ENCODE assay signal across 20 cellular contexts in genomic region chr22:27629908-27630733, GRCh38.
A peak's percentile ranks its signal among the peaks of the same experiment; 100 is the strongest.
DNase-seq lines count a peak whose midpoint lies in the region; ATAC-seq and TF ChIP-seq lines count a peak whose summit lies in the region.
"Had no signal": no experiment of that assay in that cellular context is flagged by ENCODE, and none has a peak within 500 bp of the region (broad histone marks: within the 10 kb centered on the region; RNA-seq: fewer than 3 reads in every experiment).

No MANE protein-coding gene starts in this region.

- H3K79me1 ChIP-seq in trophoblast cell (ENCODE audit: low read length), result no peaks in the 10 kb centered on the region

- H3K79me2 ChIP-seq in trophoblast cell (ENCODE audit: control insufficient read depth, insufficient read depth, low read length, poor library complexity), result no peaks in the 10 kb centered on the region

- H2BK5ac ChIP-seq in trophoblast cell (ENCODE audit: low read depth, low read length, poor library complexity), result no peak overlapping the region

- H3K9ac ChIP-seq in endodermal cell (ENCODE audit: extremely low read depth, low read length, poor library complexity, severe bottlenecking) (no peak overlapping the region), trophoblast cell (ENCODE audit: low read length) (no peak overlapping the region)

- no peak overlapping the region for H3K27ac Mint-ChIP-seq in endodermal cell
- H3K27ac Mint-ChIP-seq in naive thymus-derived CD8-positive, alpha-beta T cell, result no peak overlapping the region
- H3K27ac Mint-ChIP-seq: CD4-positive, CD25-positive, alpha-beta regulatory T cell had no signal

- POLR2A ChIA-PET in naive thymus-derived CD8-positive, alpha-beta T cell (lab: Charles Lee), result no interaction called here

- H3K4ac ChIP-seq in trophoblast cell (ENCODE audit: low read depth, low read length), result no peak overlapping the region

- peaks cover 12% of the 10 kb centered on the region for H3K4me1 Mint-ChIP-seq in endodermal cell
- no peaks in the 10 kb centered on the region for H3K4me1 Mint-ChIP-seq in naive thymus-derived CD8-positive, alpha-beta T cell
- H3K4me1 Mint-ChIP-seq: CD4-positive, CD25-positive, alpha-beta regulatory T cell had no signal

- H3K27me3 Mint-ChIP-seq in endodermal cell (ENCODE audit: insufficient read depth), result peaks cover 2% of the 10 kb centered on the region
- H3K27me3 Mint-ChIP-seq in naive thymus-derived CD8-positive, alpha-beta T cell, result peaks cover 9 to 20% (median 15%) of the 10 kb centered on the region in 5 donors

- H3K4me2 ChIP-seq in trophoblast cell (ENCODE audit: low read length), result no peak overlapping the region
- H3K4me2 ChIP-seq: A549 had no signal

- H2BK12ac ChIP-seq in trophoblast cell (ENCODE audit: low read length), result peak overlapping the region; percentile 19

- H3K36me3 ChIP-seq in endodermal cell (ENCODE audit: control insufficient read depth, insufficient read depth, low read length), result no peaks in the 10 kb centered on the region
- no peaks in the 10 kb centered on the region for H3K36me3 ChIP-seq in trophoblast cell (ENCODE audit: control insufficient read depth in 1 of 2, insufficient read depth in 2 of 2, low read length in 2 of 2)
- H3K36me3 ChIP-seq: BE2C, SJSA1 had no signal

- H3K4me1 ChIP-seq in endodermal cell (ENCODE audit: control insufficient read depth, insufficient read depth, low read length) (peaks cover 10% of the 10 kb centered on the region), trophoblast cell (ENCODE audit: control insufficient read depth in 1 of 2, insufficient read depth in 2 of 2, low read length in 2 of 2) (peaks cover 13 to 14% of the 10 kb centered on the region in 2 experiments)
- H3K4me1 ChIP-seq: A549, BE2C had no signal

- H3K18ac ChIP-seq in trophoblast cell (ENCODE audit: low read length), result no peak overlapping the region

- H3K9me3 ChIP-seq in endodermal cell (ENCODE audit: control insufficient read depth, low read length), result no peaks in the 10 kb centered on the region
- H3K9me3 ChIP-seq in trophoblast cell (ENCODE audit: insufficient read depth, low read depth, low read length), result peaks cover 2% of the 10 kb centered on the region
- H3K9me3 ChIP-seq: A549, BE2C had no signal

- peak overlapping the region; percentile 3 for H4K91ac ChIP-seq in trophoblast cell (ENCODE audit: low read depth, low read length)

- no peak overlapping the region for H3K14ac ChIP-seq in trophoblast cell (ENCODE audit: low read length)

- no peaks in the 10 kb centered on the region for H3K27me3 ChIP-seq in endodermal cell (ENCODE audit: control insufficient read depth, insufficient read depth, low read length, poor library complexity, severe bottlenecking)
- no peaks in the 10 kb centered on the region for H3K27me3 ChIP-seq in trophoblast cell (ENCODE audit: insufficient read depth, low read length)
- H3K27me3 ChIP-seq: SJSA1 had no signal

- H4K8ac ChIP-seq in trophoblast cell (ENCODE audit: low read depth, low read length), result no peak overlapping the region

- peaks cover 1% of the 10 kb centered on the region for H3K9me3 Mint-ChIP-seq in endodermal cell
- H3K9me3 Mint-ChIP-seq in naive thymus-derived CD8-positive, alpha-beta T cell, result no peaks in the 10 kb centered on the region

- WGBS in endodermal cell (ENCODE audit: insufficient coverage in 1 of 2, insufficient read length in 1 of 2), 2 experiments, result 20 to 79% methylated on average over 2 to 20 of the region's 21 CpGs
- no CpG with 5 or more reads among the region's 21 CpGs for WGBS in trophoblast cell (ENCODE audit: extremely low coverage, insufficient coverage, insufficient read length)

- no peak for TF ChIP-seq CTCF in endodermal cell (conservative IDR thresholded peaks at IDR 0.05)

- H3K4me3 Mint-ChIP-seq in endodermal cell, result no peak overlapping the region
- no peak overlapping the region for H3K4me3 Mint-ChIP-seq in naive thymus-derived CD8-positive, alpha-beta T cell
- H3K4me3 Mint-ChIP-seq: CD4-positive, CD25-positive, alpha-beta regulatory T cell had no signal

- no peak overlapping the region for H4K12ac ChIP-seq in trophoblast cell (ENCODE audit: low read depth, low read length)

- H2BK120ac ChIP-seq in trophoblast cell (ENCODE audit: insufficient read depth, low read length, poor library complexity), result no peak overlapping the region

- H2AFZ ChIP-seq in trophoblast cell (ENCODE audit: insufficient read depth, low read length, poor library complexity), result no peak overlapping the region

- no peak overlapping the region for H3K4me3 ChIP-seq in endodermal cell (ENCODE audit: low read length)
- H3K4me3 ChIP-seq in trophoblast cell (ENCODE audit: low read depth, low read length), result no peak overlapping the region
- H3K4me3 ChIP-seq: A549, GM12878, SJSA1 had no signal

- no peak for ATAC-seq in GM19324 (IDR thresholded peaks at IDR 0.05; ENCODE audit: low FRiP score, unreplicated experiment)
- ATAC-seq in HG03442 (IDR thresholded peaks at IDR 0.05; ENCODE audit: unreplicated experiment), result no peak
- no peak for ATAC-seq in naive thymus-derived CD8-positive, alpha-beta T cell
- ATAC-seq: A549, GM12878, Right ventricle myocardium inferior had no signal

- H3K23ac ChIP-seq in trophoblast cell (ENCODE audit: low read length), result no peak overlapping the region

- peak overlapping the region; percentile 71 for H2AK5ac ChIP-seq in trophoblast cell (ENCODE audit: low read length)

- DNase-seq in ELF-1 (ENCODE audit: low read depth, low spot score), result peak; percentile 30
- DNase-seq in NCI-H524 (lab: John Stamatoyannopoulos, UW), result peak; percentile 89 to 92
- no peak for DNase-seq in endodermal cell
- no peak for DNase-seq in trophoblast cell
- no peak for DNase-seq in inferior parietal cortex (ENCODE audit: extremely low spot score)
- DNase-seq in naive thymus-derived CD8-positive, alpha-beta T cell, result no peak
- DNase-seq: BE2C; CD4-positive, CD25-positive, alpha-beta regulatory T cell; DMS79; GOT3; Kasumi-1; NCI-H1417 treated with DMSO at 0.1 percent for 48 hours; NCI-H187; NCI-H2107 had no signal

- H3K36me3 Mint-ChIP-seq in endodermal cell (ENCODE audit: low read depth), result no peaks in the 10 kb centered on the region
- no peaks in the 10 kb centered on the region for H3K36me3 Mint-ChIP-seq in naive thymus-derived CD8-positive, alpha-beta T cell
- H3K36me3 Mint-ChIP-seq: CD4-positive, CD25-positive, alpha-beta regulatory T cell had no signal

- H3K27ac ChIP-seq in endodermal cell (ENCODE audit: low read depth, low read length), result peak overlapping the region; percentile 66
- no peak overlapping the region for H3K27ac ChIP-seq in trophoblast cell (ENCODE audit: low read depth, low read length)
- H3K27ac ChIP-seq: A549, SJSA1 had no signal

Comparison
In these comparisons a context has a peak if more than half of its experiments do, and no peak if none do; other contexts are left out.
1. DNase-seq: peak in ELF-1 (single experiment) and NCI-H524 (2 of 2); none in endodermal cell (single experiment), trophoblast cell (0 of 2), inferior parietal cortex (single experiment) and naive thymus-derived CD8-positive, alpha-beta T cell (0 of 10).